2 cellular contexts compared by ENCODE assay signal in the genomic region with DNA sequence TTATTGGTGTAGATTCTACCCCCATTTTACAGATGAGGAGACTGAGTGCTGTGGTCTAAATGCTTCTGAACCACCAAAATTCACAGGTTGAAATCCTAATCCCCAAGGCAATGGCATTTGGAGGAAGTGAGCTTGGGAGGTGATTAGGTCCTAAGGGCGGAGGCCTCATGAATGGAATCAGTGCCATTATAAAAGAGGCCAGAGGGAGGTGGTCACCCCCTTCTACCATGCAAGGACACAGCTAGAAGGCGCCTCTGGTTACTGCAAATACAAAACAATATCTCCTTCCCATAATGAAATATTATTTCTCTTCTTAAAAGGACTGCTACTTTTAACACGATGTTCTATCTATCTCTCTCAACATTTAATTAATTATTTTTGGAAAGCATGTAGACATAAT.
TF ChIP-seq lines count a peak whose summit lies in the region.

No MANE protein-coding gene starts in this region.

TF ChIP-seq in GM23338, 12 proteins besides CTCF, POLR2A, EP300 and RAD21 (continued from another document):
- TF ChIP-seq REST (IDR thresholded peaks at IDR 0.05; ENCODE audit: unreplicated experiment), result no peak
- no peak for TF ChIP-seq ZNF114 (CRISPR knock-in tag; IDR thresholded peaks at IDR 0.05)
- TF ChIP-seq, protein P1, sequence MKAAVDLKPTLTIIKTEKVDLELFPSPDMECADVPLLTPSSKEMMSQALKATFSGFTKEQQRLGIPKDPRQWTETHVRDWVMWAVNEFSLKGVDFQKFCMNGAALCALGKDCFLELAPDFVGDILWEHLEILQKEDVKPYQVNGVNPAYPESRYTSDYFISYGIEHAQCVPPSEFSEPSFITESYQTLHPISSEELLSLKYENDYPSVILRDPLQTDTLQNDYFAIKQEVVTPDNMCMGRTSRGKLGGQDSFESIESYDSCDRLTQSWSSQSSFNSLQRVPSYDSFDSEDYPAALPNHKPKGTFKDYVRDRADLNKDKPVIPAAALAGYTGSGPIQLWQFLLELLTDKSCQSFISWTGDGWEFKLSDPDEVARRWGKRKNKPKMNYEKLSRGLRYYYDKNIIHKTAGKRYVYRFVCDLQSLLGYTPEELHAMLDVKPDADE (IDR thresholded peaks at IDR 0.05), result no peak
- TF ChIP-seq EZH2 (IDR thresholded peaks at IDR 0.05; ENCODE audit: low read depth, unreplicated experiment), result no peak
- no peak for TF ChIP-seq JUNB (IDR thresholded peaks at IDR 0.05; ENCODE audit: unreplicated experiment)
- TF ChIP-seq, protein P2, sequence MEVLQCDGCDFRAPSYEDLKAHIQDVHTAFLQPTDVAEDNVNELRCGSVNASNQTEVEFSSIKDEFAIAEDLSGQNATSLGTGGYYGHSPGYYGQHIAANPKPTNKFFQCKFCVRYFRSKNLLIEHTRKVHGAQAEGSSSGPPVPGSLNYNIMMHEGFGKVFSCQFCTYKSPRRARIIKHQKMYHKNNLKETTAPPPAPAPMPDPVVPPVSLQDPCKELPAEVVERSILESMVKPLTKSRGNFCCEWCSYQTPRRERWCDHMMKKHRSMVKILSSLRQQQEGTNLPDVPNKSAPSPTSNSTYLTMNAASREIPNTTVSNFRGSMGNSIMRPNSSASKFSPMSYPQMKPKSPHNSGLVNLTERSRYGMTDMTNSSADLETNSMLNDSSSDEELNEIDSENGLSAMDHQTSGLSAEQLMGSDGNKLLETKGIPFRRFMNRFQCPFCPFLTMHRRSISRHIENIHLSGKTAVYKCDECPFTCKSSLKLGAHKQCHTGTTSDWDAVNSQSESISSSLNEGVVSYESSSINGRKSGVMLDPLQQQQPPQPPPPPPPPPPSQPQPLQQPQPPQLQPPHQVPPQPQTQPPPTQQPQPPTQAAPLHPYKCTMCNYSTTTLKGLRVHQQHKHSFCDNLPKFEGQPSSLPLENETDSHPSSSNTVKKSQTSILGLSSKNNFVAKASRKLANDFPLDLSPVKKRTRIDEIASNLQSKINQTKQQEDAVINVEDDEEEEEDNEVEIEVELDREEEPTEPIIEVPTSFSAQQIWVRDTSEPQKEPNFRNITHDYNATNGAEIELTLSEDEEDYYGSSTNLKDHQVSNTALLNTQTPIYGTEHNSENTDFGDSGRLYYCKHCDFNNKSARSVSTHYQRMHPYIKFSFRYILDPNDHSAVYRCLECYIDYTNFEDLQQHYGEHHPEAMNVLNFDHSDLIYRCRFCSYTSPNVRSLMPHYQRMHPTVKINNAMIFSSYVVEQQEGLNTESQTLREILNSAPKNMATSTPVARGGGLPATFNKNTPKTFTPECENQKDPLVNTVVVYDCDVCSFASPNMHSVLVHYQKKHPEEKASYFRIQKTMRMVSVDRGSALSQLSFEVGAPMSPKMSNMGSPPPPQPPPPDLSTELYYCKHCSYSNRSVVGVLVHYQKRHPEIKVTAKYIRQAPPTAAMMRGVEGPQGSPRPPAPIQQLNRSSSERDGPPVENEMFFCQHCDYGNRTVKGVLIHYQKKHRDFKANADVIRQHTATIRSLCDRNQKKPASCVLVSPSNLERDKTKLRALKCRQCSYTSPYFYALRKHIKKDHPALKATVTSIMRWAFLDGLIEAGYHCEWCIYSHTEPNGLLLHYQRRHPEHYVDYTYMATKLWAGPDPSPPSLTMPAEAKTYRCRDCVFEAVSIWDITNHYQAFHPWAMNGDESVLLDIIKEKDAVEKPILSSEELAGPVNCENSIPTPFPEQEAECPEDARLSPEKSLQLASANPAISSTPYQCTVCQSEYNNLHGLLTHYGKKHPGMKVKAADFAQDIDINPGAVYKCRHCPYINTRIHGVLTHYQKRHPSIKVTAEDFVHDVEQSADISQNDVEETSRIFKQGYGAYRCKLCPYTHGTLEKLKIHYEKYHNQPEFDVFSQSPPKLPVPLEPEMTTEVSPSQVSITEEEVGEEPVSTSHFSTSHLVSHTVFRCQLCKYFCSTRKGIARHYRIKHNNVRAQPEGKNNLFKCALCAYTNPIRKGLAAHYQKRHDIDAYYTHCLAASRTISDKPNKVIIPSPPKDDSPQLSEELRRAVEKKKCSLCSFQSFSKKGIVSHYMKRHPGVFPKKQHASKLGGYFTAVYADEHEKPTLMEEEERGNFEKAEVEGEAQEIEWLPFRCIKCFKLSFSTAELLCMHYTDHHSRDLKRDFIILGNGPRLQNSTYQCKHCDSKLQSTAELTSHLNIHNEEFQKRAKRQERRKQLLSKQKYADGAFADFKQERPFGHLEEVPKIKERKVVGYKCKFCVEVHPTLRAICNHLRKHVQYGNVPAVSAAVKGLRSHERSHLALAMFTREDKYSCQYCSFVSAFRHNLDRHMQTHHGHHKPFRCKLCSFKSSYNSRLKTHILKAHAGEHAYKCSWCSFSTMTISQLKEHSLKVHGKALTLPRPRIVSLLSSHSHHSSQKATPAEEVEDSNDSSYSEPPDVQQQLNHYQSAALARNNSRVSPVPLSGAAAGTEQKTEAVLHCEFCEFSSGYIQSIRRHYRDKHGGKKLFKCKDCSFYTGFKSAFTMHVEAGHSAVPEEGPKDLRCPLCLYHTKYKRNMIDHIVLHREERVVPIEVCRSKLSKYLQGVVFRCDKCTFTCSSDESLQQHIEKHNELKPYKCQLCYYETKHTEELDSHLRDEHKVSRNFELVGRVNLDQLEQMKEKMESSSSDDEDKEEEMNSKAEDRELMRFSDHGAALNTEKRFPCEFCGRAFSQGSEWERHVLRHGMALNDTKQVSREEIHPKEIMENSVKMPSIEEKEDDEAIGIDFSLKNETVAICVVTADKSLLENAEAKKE (CRISPR knock-in tag; IDR thresholded peaks at IDR 0.05), result no peak
- no peak for TF ChIP-seq CREB1 (CRISPR knock-in tag; IDR thresholded peaks at IDR 0.05; ENCODE audit: low read depth)
- no peak for TF ChIP-seq NANOG (IDR thresholded peaks at IDR 0.05; ENCODE audit: borderline replicate concordance)

TF ChIP-seq in H1, 55 proteins besides CTCF, POLR2A, EP300 and RAD21 (continued from another document):
- TF ChIP-seq, protein P3, sequence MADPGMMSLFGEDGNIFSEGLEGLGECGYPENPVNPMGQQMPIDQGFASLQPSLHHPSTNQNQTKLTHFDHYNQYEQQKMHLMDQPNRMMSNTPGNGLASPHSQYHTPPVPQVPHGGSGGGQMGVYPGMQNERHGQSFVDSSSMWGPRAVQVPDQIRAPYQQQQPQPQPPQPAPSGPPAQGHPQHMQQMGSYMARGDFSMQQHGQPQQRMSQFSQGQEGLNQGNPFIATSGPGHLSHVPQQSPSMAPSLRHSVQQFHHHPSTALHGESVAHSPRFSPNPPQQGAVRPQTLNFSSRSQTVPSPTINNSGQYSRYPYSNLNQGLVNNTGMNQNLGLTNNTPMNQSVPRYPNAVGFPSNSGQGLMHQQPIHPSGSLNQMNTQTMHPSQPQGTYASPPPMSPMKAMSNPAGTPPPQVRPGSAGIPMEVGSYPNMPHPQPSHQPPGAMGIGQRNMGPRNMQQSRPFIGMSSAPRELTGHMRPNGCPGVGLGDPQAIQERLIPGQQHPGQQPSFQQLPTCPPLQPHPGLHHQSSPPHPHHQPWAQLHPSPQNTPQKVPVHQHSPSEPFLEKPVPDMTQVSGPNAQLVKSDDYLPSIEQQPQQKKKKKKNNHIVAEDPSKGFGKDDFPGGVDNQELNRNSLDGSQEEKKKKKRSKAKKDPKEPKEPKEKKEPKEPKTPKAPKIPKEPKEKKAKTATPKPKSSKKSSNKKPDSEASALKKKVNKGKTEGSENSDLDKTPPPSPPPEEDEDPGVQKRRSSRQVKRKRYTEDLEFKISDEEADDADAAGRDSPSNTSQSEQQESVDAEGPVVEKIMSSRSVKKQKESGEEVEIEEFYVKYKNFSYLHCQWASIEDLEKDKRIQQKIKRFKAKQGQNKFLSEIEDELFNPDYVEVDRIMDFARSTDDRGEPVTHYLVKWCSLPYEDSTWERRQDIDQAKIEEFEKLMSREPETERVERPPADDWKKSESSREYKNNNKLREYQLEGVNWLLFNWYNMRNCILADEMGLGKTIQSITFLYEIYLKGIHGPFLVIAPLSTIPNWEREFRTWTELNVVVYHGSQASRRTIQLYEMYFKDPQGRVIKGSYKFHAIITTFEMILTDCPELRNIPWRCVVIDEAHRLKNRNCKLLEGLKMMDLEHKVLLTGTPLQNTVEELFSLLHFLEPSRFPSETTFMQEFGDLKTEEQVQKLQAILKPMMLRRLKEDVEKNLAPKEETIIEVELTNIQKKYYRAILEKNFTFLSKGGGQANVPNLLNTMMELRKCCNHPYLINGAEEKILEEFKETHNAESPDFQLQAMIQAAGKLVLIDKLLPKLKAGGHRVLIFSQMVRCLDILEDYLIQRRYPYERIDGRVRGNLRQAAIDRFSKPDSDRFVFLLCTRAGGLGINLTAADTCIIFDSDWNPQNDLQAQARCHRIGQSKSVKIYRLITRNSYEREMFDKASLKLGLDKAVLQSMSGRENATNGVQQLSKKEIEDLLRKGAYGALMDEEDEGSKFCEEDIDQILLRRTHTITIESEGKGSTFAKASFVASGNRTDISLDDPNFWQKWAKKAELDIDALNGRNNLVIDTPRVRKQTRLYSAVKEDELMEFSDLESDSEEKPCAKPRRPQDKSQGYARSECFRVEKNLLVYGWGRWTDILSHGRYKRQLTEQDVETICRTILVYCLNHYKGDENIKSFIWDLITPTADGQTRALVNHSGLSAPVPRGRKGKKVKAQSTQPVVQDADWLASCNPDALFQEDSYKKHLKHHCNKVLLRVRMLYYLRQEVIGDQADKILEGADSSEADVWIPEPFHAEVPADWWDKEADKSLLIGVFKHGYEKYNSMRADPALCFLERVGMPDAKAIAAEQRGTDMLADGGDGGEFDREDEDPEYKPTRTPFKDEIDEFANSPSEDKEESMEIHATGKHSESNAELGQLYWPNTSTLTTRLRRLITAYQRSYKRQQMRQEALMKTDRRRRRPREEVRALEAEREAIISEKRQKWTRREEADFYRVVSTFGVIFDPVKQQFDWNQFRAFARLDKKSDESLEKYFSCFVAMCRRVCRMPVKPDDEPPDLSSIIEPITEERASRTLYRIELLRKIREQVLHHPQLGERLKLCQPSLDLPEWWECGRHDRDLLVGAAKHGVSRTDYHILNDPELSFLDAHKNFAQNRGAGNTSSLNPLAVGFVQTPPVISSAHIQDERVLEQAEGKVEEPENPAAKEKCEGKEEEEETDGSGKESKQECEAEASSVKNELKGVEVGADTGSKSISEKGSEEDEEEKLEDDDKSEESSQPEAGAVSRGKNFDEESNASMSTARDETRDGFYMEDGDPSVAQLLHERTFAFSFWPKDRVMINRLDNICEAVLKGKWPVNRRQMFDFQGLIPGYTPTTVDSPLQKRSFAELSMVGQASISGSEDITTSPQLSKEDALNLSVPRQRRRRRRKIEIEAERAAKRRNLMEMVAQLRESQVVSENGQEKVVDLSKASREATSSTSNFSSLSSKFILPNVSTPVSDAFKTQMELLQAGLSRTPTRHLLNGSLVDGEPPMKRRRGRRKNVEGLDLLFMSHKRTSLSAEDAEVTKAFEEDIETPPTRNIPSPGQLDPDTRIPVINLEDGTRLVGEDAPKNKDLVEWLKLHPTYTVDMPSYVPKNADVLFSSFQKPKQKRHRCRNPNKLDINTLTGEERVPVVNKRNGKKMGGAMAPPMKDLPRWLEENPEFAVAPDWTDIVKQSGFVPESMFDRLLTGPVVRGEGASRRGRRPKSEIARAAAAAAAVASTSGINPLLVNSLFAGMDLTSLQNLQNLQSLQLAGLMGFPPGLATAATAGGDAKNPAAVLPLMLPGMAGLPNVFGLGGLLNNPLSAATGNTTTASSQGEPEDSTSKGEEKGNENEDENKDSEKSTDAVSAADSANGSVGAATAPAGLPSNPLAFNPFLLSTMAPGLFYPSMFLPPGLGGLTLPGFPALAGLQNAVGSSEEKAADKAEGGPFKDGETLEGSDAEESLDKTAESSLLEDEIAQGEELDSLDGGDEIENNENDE (IDR thresholded peaks at IDR 0.05; ENCODE audit: insufficient replicate concordance, low read length), result no peak
- TF ChIP-seq SIRT6 (IDR thresholded peaks at IDR 0.05; ENCODE audit: low read length) (no peak), GABPA (IDR thresholded peaks at IDR 0.05; ENCODE audit: borderline replicate concordance, insufficient read depth, low read length) (no peak), SAP30 (IDR thresholded peaks at IDR 0.05; ENCODE audit: insufficient read depth, insufficient replicate concordance, low read length) (no peak)
TF ChIP-seq in H1: peak in this region for 0.
